10 cellular contexts compared by ENCODE assay signal in the genomic region with DNA sequence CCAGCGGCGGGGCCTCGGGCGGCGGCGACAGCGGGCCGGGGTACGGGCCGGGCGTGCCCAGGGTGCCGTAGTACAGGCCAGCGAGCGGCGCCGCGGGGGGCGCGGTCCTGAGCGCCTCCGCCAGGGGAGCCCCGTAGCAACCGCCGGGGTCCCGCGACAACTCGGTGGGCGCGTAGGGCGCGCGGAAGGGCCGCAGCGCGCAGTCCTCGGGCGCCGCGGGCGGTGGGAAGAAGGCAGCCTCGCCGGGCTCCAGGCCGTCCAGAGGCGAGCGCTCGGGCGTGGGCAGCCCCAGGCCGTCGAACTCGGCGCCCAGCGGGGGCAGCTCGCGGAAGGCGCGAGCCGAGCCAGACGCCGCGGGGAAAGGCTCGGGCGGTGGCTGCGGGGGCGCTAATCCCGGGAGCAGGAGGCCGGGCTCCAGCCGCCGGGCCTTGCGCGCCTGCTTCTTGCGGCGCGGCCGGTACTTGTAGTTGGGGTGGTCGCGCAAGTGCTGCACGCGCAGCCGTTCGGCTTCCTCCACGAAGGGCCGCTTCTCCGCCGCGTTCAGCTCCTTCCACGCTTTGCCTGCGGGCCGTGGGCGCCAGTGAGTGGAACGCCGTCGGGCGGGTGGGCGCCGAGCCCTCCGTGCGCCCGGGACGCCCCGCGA. TPM values are rescaled to one million over a fixed set of nuclear protein-coding genes. Genes with fewer than 3 reads are reported as not detected.
DNase-seq lines count a peak whose midpoint lies in the region; ATAC-seq and TF ChIP-seq lines count a peak whose summit lies in the region.
"Had no signal": no experiment of that assay in that cellular context is flagged by ENCODE, and none has a peak within 500 bp of the region (broad histone marks: within the 10 kb centered on the region; RNA-seq: fewer than 3 reads in every experiment).

No MANE protein-coding gene starts in this region.

- in situ Hi-C loops in HAP-1 (cut with MboI; ENCODE audit: low sequenced_read_pairs): no loop called here

- TF ChIP-seq POLR2A in spleen (IDR thresholded peaks at IDR 0.05): no peak

- no peak for DNase-seq in HAP-1 (ENCODE audit: low spot score in 2 of 2)
- no peak for DNase-seq in ascending aorta (ENCODE audit: low spot score in 2 of 2)
- no peak for DNase-seq in spleen
- DNase-seq in H4 (ENCODE audit: low spot score): no peak
- DNase-seq in KG1 (lab: John Stamatoyannopoulos, UW): no peak
- DNase-seq: anterior cingulate cortex, naive B cell had no signal

- H3K36me3 ChIP-seq in HAP-1 (replicated peaks) (no peaks in the 10 kb centered on the region), ascending aorta (no peaks in the 10 kb centered on the region), spleen (peaks cover 0 to 15% (median 0%) of the 10 kb centered on the region in 6 donors)

- intact Hi-C loops in ascending aorta (cut with DNase I) (loop anchor here (5.0 kb wide), 1 partner anchor 411 kb away; no protein-coding TSS in a partner anchor), spleen (cut with DNase I; ENCODE audit: low total_unique reads) (no loop called here)

- ATAC-seq in HG02798 (IDR thresholded peaks at IDR 0.05; ENCODE audit: poor library complexity, unreplicated experiment): no peak

- H3K9me3 ChIP-seq in HAP-1 (no peaks in the 10 kb centered on the region), ascending aorta (no peaks in the 10 kb centered on the region), spleen (no peaks in the 10 kb centered on the region)

- H3K4me3 ChIP-seq in HAP-1: peak overlapping the region; percentile 30
- peak overlapping the region; percentile 36 to 48 for H3K4me3 ChIP-seq in ascending aorta
- peak overlapping the region; percentile 17 for H3K4me3 ChIP-seq in iPS-11a (ENCODE audit: low read depth, low read length)
- peak overlapping the region; percentile 2 to 73 (median 56) for H3K4me3 ChIP-seq in spleen

- WGBS in spleen, 5 donors: 9 to 30% (median 24%) methylated on average over 29 to 101 of the region's 101 CpGs

- H3K27ac ChIP-seq in ascending aorta (no peak overlapping the region), spleen (peak overlapping the region in 7 of 8 donors; percentile 20 to 87 (median 69))

- H3K4me1 ChIP-seq in HAP-1 (no peaks in the 10 kb centered on the region), ascending aorta (peaks cover 0 to 3% of the 10 kb centered on the region in 2 donors), spleen (peaks cover 5 to 95% (median 58%) of the 10 kb centered on the region in 6 donors)

- TF ChIP-seq CTCF in ascending aorta (IDR thresholded peaks at IDR 0.05) (no peak), spleen (IDR thresholded peaks at IDR 0.05 in 8 of 11, conservative IDR thresholded peaks at IDR 0.05 in 3 of 11) (peak in 1 of 11 experiments; percentile 14)

- peaks cover 2% of the 10 kb centered on the region; the same call in 1 of the 2 replicates for H3K27me3 ChIP-seq in HAP-1 (ENCODE audit: low read depth)
- peaks cover 13% of the 10 kb centered on the region for H3K27me3 ChIP-seq in ascending aorta
- peaks cover 0 to 83% (median 30%) of the 10 kb centered on the region in 7 donors for H3K27me3 ChIP-seq in spleen (replicated peaks in 1 of 7)

RNA-seq across cellular contexts. Expression of a gene that starts 0.9 kb away (rescaled TPM):
- total RNA-seq in ascending aorta (244 TPM), spleen (10 to 100 TPM; 12.1 to 63.1 (median 42.0) TPM)
- polyA plus RNA-seq in spleen: 10 to 100 TPM in 2 of 3 donors, 1 to 10 TPM in 1; 7.3 to 25.5 (median 22.3) TPM
- total RNA-seq in H4 (2014; rRNA removed; shearing (Covaris generic)): 0.19 TPM in 1 of 2 replicates, not detected in the other
- total RNA-seq: LHCN-M2 had no signal

RNA-seq across cellular contexts. Expression of a gene that starts 12.5 kb away (rescaled TPM):
- not detected for total RNA-seq in ascending aorta
- 1 to 10 TPM in 5 of 7 donors, under 1 TPM in 2; 0.85 to 3.4 (median 2.0) TPM for total RNA-seq in spleen
- 1 to 10 TPM; 1.5 to 3.9 (median 1.9) TPM for polyA plus RNA-seq in spleen
- total RNA-seq in H4 (2014; rRNA removed; shearing (Covaris generic)): 0.08 TPM in 1 of 2 replicates, not detected in the other

RNA-seq across cellular contexts. Expression of a gene that starts 14.5 kb away (rescaled TPM):
- total RNA-seq in ascending aorta (61.4 TPM), spleen (10 to 100 TPM; 18.6 to 60.8 (median 45.0) TPM)
- polyA plus RNA-seq in spleen: 10 to 100 TPM; 35.9 to 47.5 (median 41.5) TPM
- 40.6 and 41.7 TPM in 2 replicates for total RNA-seq in H4 (2014; rRNA removed; shearing (Covaris generic))

RNA-seq across cellular contexts. Expression of a gene that starts 30.8 kb away (rescaled TPM):
- total RNA-seq in ascending aorta (109 TPM), spleen (100 to 1,000 TPM in 4 of 7 donors, 10 to 100 TPM in 3; 91.6 to 186 (median 107) TPM)
- polyA plus RNA-seq in spleen: 100 to 1,000 TPM in 1 of 3 donors, 10 to 100 TPM in 2; 80.4 to 125 (median 82.0) TPM
- total RNA-seq in H4 (2014; rRNA removed; shearing (Covaris generic)): 18.5 and 19.8 TPM in 2 replicates

RNA-seq across cellular contexts. Expression of a gene that starts 31.4 kb away (rescaled TPM):
- total RNA-seq in ascending aorta (0.21 TPM), spleen (1 to 10 TPM; 3.7 to 7.9 (median 5.1) TPM)
- 1 to 10 TPM; 1.9 to 4.9 (median 2.5) TPM for polyA plus RNA-seq in spleen
- total RNA-seq in H4 (2014; rRNA removed; shearing (Covaris generic)): 0.23 and 0.97 TPM in 2 replicates

Comparison
In these comparisons a context has a peak if more than half of its experiments do, and no peak if none do; other contexts are left out.
1. H3K27ac ChIP-seq: peak in spleen (7 of 8); none in ascending aorta (0 of 2).
2. RNA of a gene that starts 0.9 kb away (total RNA-seq): 244 TPM in ascending aorta (single experiment) and 12.1 to 63.1 TPM in spleen; 0.19 TPM in H4; every median in the first group is over 10 times any median in the second.
3. Peak in every context shown above with its lines, with median percentiles within 50 percentile points of each other: H3K4me3 ChIP-seq.